ENCODE assay signal across 9 cellular contexts in genomic region chr16:88940196-88941050, GRCh38. TPM values are rescaled to one million over a fixed set of nuclear protein-coding genes. Genes with fewer than 3 reads are reported as not detected.
A peak's percentile ranks its signal among the peaks of the same experiment; 100 is the strongest.
DNase-seq lines count a peak whose midpoint lies in the region; ATAC-seq and TF ChIP-seq lines count a peak whose summit lies in the region.
"Had no signal": no experiment of that assay in that cellular context is flagged by ENCODE, and none has a peak within 500 bp of the region (broad histone marks: within the 10 kb centered on the region; RNA-seq: fewer than 3 reads in every experiment).

No MANE protein-coding gene starts in this region.

- peaks cover 7 to 28% (median 25%) of the 10 kb centered on the region in 3 donors for H3K27me3 ChIP-seq in gastrocnemius medialis

- H3K4me1 ChIP-seq in gastrocnemius medialis = peaks cover 24 to 27% of the 10 kb centered on the region in 2 donors

- ATAC-seq in left cardiac atrium (peak; percentile 39 to 47), gastrocnemius medialis (no peak)

- H3K36me3 ChIP-seq in gastrocnemius medialis = no peaks in the 10 kb centered on the region
- H3K36me3 ChIP-seq: adrenal gland had no signal

- intact Hi-C loops in left cardiac atrium (cut with DNase I) = loop anchor here (5.0 to 10.0 kb wide), 3 partner anchors 154 to 227 kb away; partner anchors contain the start of gene ACSF3 (in 1 of the 2)
- intact Hi-C loops in gastrocnemius medialis (cut with DNase I; ENCODE audit: low total_unique reads) = loop anchor here (1.0 to 5.0 kb wide), 2 partner anchors 53 to 276 kb away; no protein-coding TSS in a partner anchor

- H3K27ac ChIP-seq in gastrocnemius medialis = peak overlapping the region; percentile 63 to 81 (median 77)

- no peaks in the 10 kb centered on the region for H3K9me3 ChIP-seq in gastrocnemius medialis
- H3K9me3 ChIP-seq: adrenal gland had no signal

- no peak for TF ChIP-seq POLR2A in gastrocnemius medialis (IDR thresholded peaks at IDR 0.05)

- peak; percentile 30 for DNase-seq in GM12865 (ENCODE audit: low read depth)
- peak; percentile 27 to 82 for DNase-seq in NCI-H446 (lab: John Stamatoyannopoulos, UW)
- DNase-seq in left cardiac atrium = peak; percentile 57
- no peak for DNase-seq in gastrocnemius medialis
- no peak for DNase-seq in amniotic stem cell (lab: John Stamatoyannopoulos, UW)
- no peak for DNase-seq in DMS153 treated with DMSO at 0.1 percent for 48 hours (lab: John Stamatoyannopoulos, UW; ENCODE audit: unreplicated experiment)
- no peak for DNase-seq in UCSD-AML1 (lab: John Stamatoyannopoulos, UW; ENCODE audit: unreplicated experiment)
- DNase-seq in epidermal melanocyte (ENCODE audit: insufficient read length, low spot score) = no peak

- in situ Hi-C loops in gastrocnemius medialis (cut with MboI; ENCODE audit: low sequenced_read_pairs in 4 of 4) = no loop called here

- H3K4me3 ChIP-seq in GM12865 (ENCODE audit: low read depth, low read length) (peak overlapping the region; percentile 7), gastrocnemius medialis (peak overlapping the region; percentile 59 to 65 (median 63))

- TF ChIP-seq CTCF in GM12865 (IDR thresholded peaks at IDR 0.05; ENCODE audit: insufficient read depth, low read depth, low read length, missing control alignments) = no peak
- TF ChIP-seq CTCF in gastrocnemius medialis (IDR thresholded peaks at IDR 0.05 in 4 of 5, conservative IDR thresholded peaks at IDR 0.05 in 1 of 5) = no peak

RNA-seq across cellular contexts. Expression of gene CBFA2T3, which starts 36.6 kb away (rescaled TPM):
- total RNA-seq in left cardiac atrium = 1 to 10 TPM; 6.5 to 6.6 TPM
- total RNA-seq in gastrocnemius medialis = 1 to 10 TPM in 3 of 4 donors, under 1 TPM in 1; 0.95 to 7.3 (median 3.3) TPM

Comparison
In these comparisons a context has a peak if more than half of its experiments do, and no peak if none do; other contexts are left out.
1. DNase-seq: peak in GM12865 (single experiment), NCI-H446 (2 of 2) and left cardiac atrium (single experiment); none in gastrocnemius medialis (0 of 2), amniotic stem cell (single experiment), DMS153 treated with DMSO at 0.1 percent for 48 hours (single experiment), UCSD-AML1 (single experiment) and epidermal melanocyte (single experiment).
2. ATAC-seq: peak in left cardiac atrium (2 of 2); none in gastrocnemius medialis (0 of 2).